ENCODE assay signal across 8 cellular contexts in genomic region chr17:47693667-47694017, GRCh38. TPM values are rescaled to one million over a fixed set of nuclear protein-coding genes. Genes with fewer than 3 reads are reported as not detected.
DNase-seq lines count a peak whose midpoint lies in the region; ATAC-seq, FAIRE-seq and TF ChIP-seq lines count a peak whose summit lies in the region.

No MANE protein-coding gene starts in this region.

- peak overlapping the region; percentile 90 for H3K4me3 Mint-ChIP-seq in memory B cell

- peaks cover 1% of the 10 kb centered on the region for H3K27me3 Mint-ChIP-seq in memory B cell

- intact Hi-C loops in GM12878 (cut with micrococcal nuclease; ENCODE audit: unreplicated experiment) = no loop called here

- H3K27ac Mint-ChIP-seq in memory B cell = peak overlapping the region; percentile 68

- peaks cover 21% of the 10 kb centered on the region for H3K4me1 Mint-ChIP-seq in memory B cell

- no peak for TF ChIP-seq EP300 in GM12878 (IDR thresholded peaks at IDR 0.05; ENCODE audit: borderline replicate concordance in 1 of 2, control insufficient read depth in 1 of 2, low read depth in 2 of 2, low read length in 2 of 2)

- no peak for TF ChIP-seq POLR2A in GM12878 (IDR thresholded peaks at IDR 0.05; ENCODE audit: low read depth, low read length)

- no peaks in the 10 kb centered on the region for H3K9me3 Mint-ChIP-seq in memory B cell

- H3K4me1 ChIP-seq in GM12878 (ENCODE audit: control insufficient read depth, insufficient read depth, low read length) = peaks cover 16% of the 10 kb centered on the region

- peak overlapping the region; percentile 16; the same call in 1 of the 2 replicates for H3K9ac ChIP-seq in GM12878 (ENCODE audit: control insufficient read depth, insufficient read depth, low read length)

- no peaks in the 10 kb centered on the region for H3K36me3 Mint-ChIP-seq in memory B cell

- H3K36me3 ChIP-seq in BJ (ENCODE audit: control insufficient read depth, insufficient read depth, low read length) (peaks cover 5% of the 10 kb centered on the region), GM12878 (ENCODE audit: control insufficient read depth in 2 of 2, insufficient read depth in 2 of 2, low read length in 1 of 2) (no peaks in the 10 kb centered on the region)

- RAD21 ChIA-PET in GM12878 (lab: Charles Lee; ENCODE audit: unreplicated experiment) = interaction anchor here (0.7 to 2.7 kb wide), 7 partner anchors 9 to 51 kb away, joined by 3 to 13 read pairs (median 4); partner anchors contain the start of gene TBX21

- H4K20me1 ChIP-seq in GM12878 (ENCODE audit: control insufficient read depth, insufficient read depth) = no peaks in the 10 kb centered on the region; the same call in 1 of the 2 replicates

- CTCF ChIA-PET in BJ (lab: Yijun Ruan, JAX) (interaction anchor here (0.8 kb wide), 1 partner anchor 11 kb away, joined by 4 read pairs; no protein-coding TSS in a partner anchor), GM12878 (lab: Yijun Ruan, JAX) (interaction anchor here (0.7 to 2.1 kb wide), 2 partner anchors 29 to 379 kb away, joined by 3 to 20 read pairs; no protein-coding TSS in a partner anchor)

- H3K4me3 ChIP-seq in BJ (ENCODE audit: low read depth, low read length) (peak overlapping the region; percentile 77), GM12878 (peak overlapping the region; percentile 64)

- TF ChIP-seq RAD21 in GM12878 (IDR thresholded peaks at IDR 0.05; ENCODE audit: insufficient read depth, low read depth, low read length) = no peak

- BruUV-seq in GM12878 (replicated peaks; lab: Mats Ljungman, UMichigan) = no TSS peak

- H3K9me3 ChIP-seq in GM12878 (replicated peaks; ENCODE audit: control insufficient read depth, insufficient read depth, low read length) = no peaks in the 10 kb centered on the region

- TF ChIP-seq CTCF in BJ (IDR thresholded peaks at IDR 0.05; ENCODE audit: insufficient read depth, low read depth, low read length) = no peak
- no peak for TF ChIP-seq CTCF in GM12878 (IDR thresholded peaks at IDR 0.05 in 2 of 3, conservative IDR thresholded peaks at IDR 0.05 in 1 of 3; ENCODE audit: control insufficient read depth in 2 of 3, extremely low read depth in 1 of 3, insufficient read depth in 1 of 3, low read depth in 3 of 3, low read length in 3 of 3)

- H3K27me3 ChIP-seq in BJ (ENCODE audit: control insufficient read depth, insufficient read depth, low read length) = no peaks in the 10 kb centered on the region
- H3K27me3 ChIP-seq in GM12878 (replicated peaks in 1 of 2; ENCODE audit: control insufficient read depth in 2 of 2, insufficient read depth in 2 of 2, low read length in 1 of 2) = no peaks in the 10 kb centered on the region; a peak in 1 of 4 replicates

- H2AFZ ChIP-seq in GM12878 (ENCODE audit: control insufficient read depth, low read depth, low read length) = peak overlapping the region; percentile 66

- FAIRE-seq in GM12878 (lab: Jason Lieb, UNC) = no peak

- no peak overlapping the region for H3K27ac ChIP-seq in GM12878 (ENCODE audit: control insufficient read depth, insufficient read depth)

- in situ Hi-C loops in KBM-7 (cut with MboI; ENCODE audit: low pct_unique_long_range_greater_than_20kb, low sequenced_read_pairs) = no loop called here
- in situ Hi-C loops in GM12878 (cut with MboI) = loop anchor here (10.0 kb wide), 1 partner anchor 111 kb away; no protein-coding TSS in a partner anchor

- no peaks in the 10 kb centered on the region for H3K79me2 ChIP-seq in GM12878 (ENCODE audit: control insufficient read depth, insufficient read depth, low read length)

- POLR2A ChIA-PET in BJ (lab: Charles Lee) = interaction anchor here (0.7 kb wide), 1 partner anchor 25 kb away, joined by 3 read pairs; no protein-coding TSS in a partner anchor
- POLR2A ChIA-PET in GM12878 (lab: Charles Lee) = interaction anchor here (0.6 to 1.2 kb wide), 4 partner anchors 11 to 92 kb away, joined by 3 to 4 read pairs (median 4); no protein-coding TSS in a partner anchor

- H3K4me2 ChIP-seq in GM12878 (ENCODE audit: control insufficient read depth, insufficient read depth) = peak overlapping the region; percentile 85

- SMC1A ChIA-PET in GM12878 (lab: Charles Lee; ENCODE audit: uncharacterized antibody, unreplicated experiment) = interaction anchor here (1.2 to 1.9 kb wide), 4 partner anchors 10 to 44 kb away, joined by 3 to 13 read pairs (median 3); partner anchors contain the start of gene KPNB1

- ATAC-seq in GM12878 (peak; percentile 2; the same call in 2 of the 3 replicates), memory B cell (ENCODE audit: low read depth) (no peak), HG03039 (IDR thresholded peaks at IDR 0.05; ENCODE audit: unreplicated experiment) (no peak)

- WGBS in GM12878 (ENCODE audit: insufficient coverage, insufficient replicate concordance, low lambda C conversion rate, missing lambda C conversion rate) = 1% methylated on average over 21 of the region's 37 CpGs

- no peak for DNase-seq in BJ (ENCODE audit: low read depth)
- peak; percentile 65 for DNase-seq in KBM-7
- no peak for DNase-seq in GM12878 (ENCODE audit: low read depth, low spot score)
- DNase-seq in memory B cell (ENCODE audit: low spot score in 2 of 2) = no peak
- DNase-seq in dedifferentiated amniotic fluid mesenchymal stem cell (ENCODE audit: extremely low spot score) = no peak
- no peak for DNase-seq in RPMI8226
- no peak for DNase-seq in activated CD4-positive, alpha-beta T cell treated with anti-CD3 and anti-CD28 coated beads, Interleukin-2, amount 50 U/mL, for 1 hour

TF ChIP-seq in GM12878, 131 proteins besides CTCF, POLR2A, EP300 and RAD21 (continues in another document):
- TF ChIP-seq DPF2 (IDR thresholded peaks at IDR 0.05) (peak; percentile 23; the same call in 1 of the 2 replicates), BACH1 (IDR thresholded peaks at IDR 0.05; ENCODE audit: borderline replicate concordance) (peak; percentile 61; the same call in 1 of the 2 replicates), SREBF2 (IDR thresholded peaks at IDR 0.05; ENCODE audit: low read length) (no peak), IKZF1 (conservative IDR thresholded peaks at IDR 0.05) (peak; percentile 36; the same call in 1 of the 2 replicates)

RNA-seq across cellular contexts. Expression of gene TBKBP1, which starts 0.3 kb away (rescaled TPM):
- polyA plus RNA-seq in BJ (2011; rRNA removed) (4.7 and 7.3 TPM in 2 replicates), GM12878 (2011; rRNA removed) (2.0 and 2.7 TPM in 2 replicates), GM12878 (2014; fragmentation: Illumina TruSeq; extraction: Trizol) (0.38 TPM in 1 of 2 replicates, not detected in the other), GM12878 (2014; fragmentation: Nextera tagmentation; extraction: Ambion mirVana) (not detected), GM12878 (2014; rRNA removed) (0.74 and 1.4 TPM in 2 replicates), GM12878 (2016; fragmentation: Nextera tagmentation; extraction: Ambion mirVana) (under 1 TPM in 1 of 2 experiments, not detected in 1; 0.11 TPM)
- 3.2 and 4.4 TPM in 2 replicates for polyA minus RNA-seq in BJ (2011; rRNA and poly(A)+ RNA removed)
- total RNA-seq in GM12878 (2013; cell fraction: nucleolus; rRNA removed) = 10.4 and 10.6 TPM in 2 replicates
- total RNA-seq in GM12878 (2014; rRNA removed) (0.11 and 0.23 TPM in 2 replicates), GM12878 (2014; rRNA removed; fragmentation: Illumina TruSeq; extraction: Trizol) (0.18 and 0.85 TPM in 2 replicates), GM12878 (2021) (0.69 and 1.5 TPM in 2 replicates)
- polyA plus RNA-seq in GM12878 (2011; ENCODE audit: low read depth) = 0.79 TPM
- polyA plus RNA-seq in GM12878 (2011; cell fraction: cytosol; rRNA removed) = 1.9 and 3.5 TPM in 2 replicates
- polyA plus RNA-seq in GM12878 (2011; cell fraction: nucleus; rRNA removed) = 18.8 and 22.1 TPM in 2 replicates
- 1.8 and 2.9 TPM in 2 replicates for polyA plus RNA-seq in GM12878 (2012)
- polyA minus RNA-seq in GM12878 (2011; rRNA and poly(A)+ RNA removed) = 1.4 and 1.8 TPM in 2 replicates
- polyA minus RNA-seq in GM12878 (2011; cell fraction: cytosol; rRNA and poly(A)+ RNA removed) = 0.94 and 1.1 TPM in 2 replicates
- polyA minus RNA-seq in GM12878 (2011; cell fraction: nucleus; rRNA and poly(A)+ RNA removed) = 1.8 and 2.7 TPM in 2 replicates

RNA-seq across cellular contexts. Expression of gene TBX21, which starts 39.4 kb away (rescaled TPM):
- not detected in 2 replicates for polyA plus RNA-seq in BJ (2011; rRNA removed)
- polyA minus RNA-seq in BJ (2011; rRNA and poly(A)+ RNA removed) = not detected in 2 replicates
- total RNA-seq in GM12878 (2013; cell fraction: nucleolus; rRNA removed) = 7.7 and 9.6 TPM in 2 replicates
- 7.9 and 8.4 TPM in 2 replicates for total RNA-seq in GM12878 (2014; rRNA removed)
- total RNA-seq in GM12878 (2014; rRNA removed; fragmentation: Illumina TruSeq; extraction: Trizol) = 3.2 and 4.1 TPM in 2 replicates
- total RNA-seq in GM12878 (2021) = 8.3 and 9.5 TPM in 2 replicates
- polyA plus RNA-seq in GM12878 (2011; ENCODE audit: low read depth) = 2.3 TPM
- 8.6 and 9.6 TPM in 2 replicates for polyA plus RNA-seq in GM12878 (2011; rRNA removed)
- 11.3 and 12.2 TPM in 2 replicates for polyA plus RNA-seq in GM12878 (2011; cell fraction: cytosol; rRNA removed)
- polyA plus RNA-seq in GM12878 (2011; cell fraction: nucleus; rRNA removed) = 21.6 and 25.3 TPM in 2 replicates
- polyA plus RNA-seq in GM12878 (2012) = 4.7 and 7.3 TPM in 2 replicates
- 4.8 and 6.0 TPM in 2 replicates for polyA plus RNA-seq in GM12878 (2014; fragmentation: Illumina TruSeq; extraction: Trizol)
- polyA plus RNA-seq in GM12878 (2014; fragmentation: Nextera tagmentation; extraction: Ambion mirVana) = 1 to 10 TPM in 1 of 2 experiments, under 1 TPM in 1; 0.63 to 1.8 TPM
- polyA plus RNA-seq in GM12878 (2014; rRNA removed) = 6.0 and 6.3 TPM in 2 replicates
- 1 to 10 TPM; 1.6 to 1.7 TPM for polyA plus RNA-seq in GM12878 (2016; fragmentation: Nextera tagmentation; extraction: Ambion mirVana)
- 6.6 and 12.4 TPM in 2 replicates for polyA minus RNA-seq in GM12878 (2011; rRNA and poly(A)+ RNA removed)
- polyA minus RNA-seq in GM12878 (2011; cell fraction: cytosol; rRNA and poly(A)+ RNA removed) = 6.7 and 10.3 TPM in 2 replicates
- polyA minus RNA-seq in GM12878 (2011; cell fraction: nucleus; rRNA and poly(A)+ RNA removed) = 9.1 and 11.5 TPM in 2 replicates

RNA-seq across cellular contexts. Expression of gene KPNB1, which starts 43.9 kb away (rescaled TPM):
- 171 and 184 TPM in 2 replicates for polyA plus RNA-seq in BJ (2011; rRNA removed)
- 181 and 188 TPM in 2 replicates for polyA minus RNA-seq in BJ (2011; rRNA and poly(A)+ RNA removed)
- 212 and 232 TPM in 2 replicates for total RNA-seq in GM12878 (2013; cell fraction: nucleolus; rRNA removed)
- 246 and 258 TPM in 2 replicates for total RNA-seq in GM12878 (2014; rRNA removed)
- total RNA-seq in GM12878 (2014; rRNA removed; fragmentation: Illumina TruSeq; extraction: Trizol) = 261 and 282 TPM in 2 replicates
- 485 and 525 TPM in 2 replicates for total RNA-seq in GM12878 (2021)
- 133 TPM for polyA plus RNA-seq in GM12878 (2011; ENCODE audit: low read depth)
- polyA plus RNA-seq in GM12878 (2011; rRNA removed) = 231 and 237 TPM in 2 replicates
- polyA plus RNA-seq in GM12878 (2011; cell fraction: cytosol; rRNA removed) = 156 and 173 TPM in 2 replicates
- 144 and 217 TPM in 2 replicates for polyA plus RNA-seq in GM12878 (2011; cell fraction: nucleus; rRNA removed)
- 185 and 207 TPM in 2 replicates for polyA plus RNA-seq in GM12878 (2012)
- 430 and 445 TPM in 2 replicates for polyA plus RNA-seq in GM12878 (2014; fragmentation: Illumina TruSeq; extraction: Trizol)
- polyA plus RNA-seq in GM12878 (2014; fragmentation: Nextera tagmentation; extraction: Ambion mirVana) = 100 to 1,000 TPM; 130 to 233 TPM
- polyA plus RNA-seq in GM12878 (2014; rRNA removed) = 255 and 258 TPM in 2 replicates
- 10 to 100 TPM; 67.8 to 73.9 TPM for polyA plus RNA-seq in GM12878 (2016; fragmentation: Nextera tagmentation; extraction: Ambion mirVana)
- 236 and 343 TPM in 2 replicates for polyA minus RNA-seq in GM12878 (2011; rRNA and poly(A)+ RNA removed)
- polyA minus RNA-seq in GM12878 (2011; cell fraction: cytosol; rRNA and poly(A)+ RNA removed) = 95.2 and 97.0 TPM in 2 replicates
- polyA minus RNA-seq in GM12878 (2011; cell fraction: nucleus; rRNA and poly(A)+ RNA removed) = 44.5 and 57.6 TPM in 2 replicates
